In the genomic region with DNA sequence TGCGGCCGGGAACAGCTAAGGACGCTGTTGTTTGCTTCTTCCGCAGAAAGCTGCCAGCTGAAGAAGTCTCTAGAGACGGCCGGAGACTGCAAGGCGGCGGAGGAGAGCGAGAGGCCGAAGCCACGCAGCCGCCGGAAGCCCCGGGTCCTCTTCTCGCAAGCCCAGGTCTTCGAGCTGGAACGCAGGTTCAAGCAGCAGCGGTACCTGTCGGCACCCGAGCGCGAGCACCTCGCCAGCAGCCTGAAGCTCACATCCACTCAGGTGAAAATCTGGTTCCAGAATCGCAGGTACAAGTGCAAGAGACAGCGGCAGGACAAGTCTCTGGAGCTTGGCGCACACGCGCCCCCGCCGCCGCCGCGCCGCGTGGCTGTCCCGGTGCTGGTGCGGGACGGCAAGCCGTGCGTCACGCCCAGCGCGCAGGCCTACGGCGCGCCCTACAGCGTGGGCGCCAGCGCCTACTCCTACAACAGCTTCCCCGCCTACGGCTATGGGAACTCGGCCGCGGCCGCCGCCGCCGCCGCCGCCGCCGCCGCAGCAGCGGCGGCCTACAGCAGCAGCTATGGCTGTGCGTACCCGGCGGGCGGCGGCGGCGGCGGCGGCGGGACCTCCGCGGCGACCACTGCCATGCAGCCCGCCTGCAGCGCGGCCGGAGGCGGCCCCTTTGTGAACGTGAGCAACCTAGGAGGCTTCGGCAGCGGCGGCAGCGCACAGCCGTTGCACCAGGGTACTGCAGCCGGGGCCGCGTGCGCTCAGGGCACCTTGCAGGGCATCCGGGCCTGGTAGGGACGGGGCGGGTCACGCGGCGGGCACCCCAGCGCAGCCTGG, we compare ENCODE assay signal across 8 cellular contexts. TPM values are rescaled to one million over a fixed set of nuclear protein-coding genes. Genes with fewer than 3 reads are reported as not detected.
DNase-seq lines count a peak whose midpoint lies in the region; ATAC-seq and TF ChIP-seq lines count a peak whose summit lies in the region.

No MANE protein-coding gene starts in this region.

- H3K79me2 ChIP-seq in PC-3 (ENCODE audit: low read length): no peaks in the 10 kb centered on the region

- TF ChIP-seq CTCF in PC-3 (conservative IDR thresholded peaks at IDR 0.05; ENCODE audit: low read depth, low read length): no peak
- TF ChIP-seq CTCF in fibroblast of mammary gland (conservative IDR thresholded peaks at IDR 0.05; ENCODE audit: control insufficient read depth, insufficient read depth, low read depth, low read length): no peak
- TF ChIP-seq CTCF in psoas muscle (IDR thresholded peaks at IDR 0.05): no peak

- no peaks in the 10 kb centered on the region for H3K9me2 ChIP-seq in PC-3 (replicated peaks; ENCODE audit: low read length)

- ATAC-seq in PC-3: peak; percentile 70
- ATAC-seq in psoas muscle: peak; percentile 28 to 62 (median 60)
- ATAC-seq in HG03097 (IDR thresholded peaks at IDR 0.05; ENCODE audit: low FRiP score, unreplicated experiment): no peak

- H3K27ac ChIP-seq in PC-3 (ENCODE audit: low read length) (no peak overlapping the region), psoas muscle (no peak overlapping the region)

- H3K4me1 ChIP-seq in PC-3 (ENCODE audit: insufficient read depth, low read length) (0 out of 2 replicates have a peak, but pooled peaks cover 5% of the 10 kb centered on the region), psoas muscle (peaks cover 29% of the 10 kb centered on the region)

- no TSS peak for BruUV-seq in PC-3 (replicated peaks; lab: Mats Ljungman, UMichigan)

- CTCF ChIA-PET in PC-3 (lab: Charles Lee): no interaction called here

- H3K27me3 ChIP-seq in PC-3 (ENCODE audit: low read length) (peaks cover 57% of the 10 kb centered on the region), psoas muscle (ENCODE audit: insufficient read depth in 3 of 3, low read length in 2 of 3) (peaks cover 2 to 100% (median 81%) of the 10 kb centered on the region in 3 donors)

- H3K4me3 ChIP-seq in PC-3 (ENCODE audit: low read length): peak overlapping the region; percentile 68
- no peak overlapping the region for H3K4me3 ChIP-seq in fibroblast of mammary gland (ENCODE audit: control insufficient read depth, low read depth, low read length)
- H3K4me3 ChIP-seq in psoas muscle: peak overlapping the region; percentile 60

- H3K36me3 ChIP-seq in PC-3 (ENCODE audit: low read depth, low read length) (no peaks in the 10 kb centered on the region), psoas muscle (ENCODE audit: insufficient read depth in 1 of 2, low read depth in 1 of 2) (no peaks in the 10 kb centered on the region)

- POLR2A ChIA-PET in PC-3 (lab: Charles Lee; ENCODE audit: unreplicated experiment): no interaction called here

- 1 to 2% (median 2%) methylated on average over 48 to 100 of the region's 100 CpGs for WGBS in psoas muscle, 3 donors

- intact Hi-C loops in PC-3 (cut with micrococcal nuclease) (no loop called here), psoas muscle (cut with DNase I) (no loop called here)

- H3K9me3 ChIP-seq in PC-3 (ENCODE audit: low read length): no peaks in the 10 kb centered on the region
- no peaks in the 10 kb centered on the region for H3K9me3 ChIP-seq in psoas muscle

- DNase-seq in EL (peak; percentile 53), PC-3 (peak; percentile 52), fibroblast of mammary gland (ENCODE audit: low read depth) (peak; percentile 25), psoas muscle (no peak), NCI-H2107 (lab: John Stamatoyannopoulos, UW) (no peak), dedifferentiated amniotic fluid mesenchymal stem cell (ENCODE audit: extremely low spot score) (no peak), HT-29 (ENCODE audit: low spot score) (no peak)

- H3K4me2 ChIP-seq in PC-3 (ENCODE audit: low read length): peak overlapping the region; percentile 90

- no peak overlapping the region for H3K9ac ChIP-seq in PC-3 (ENCODE audit: low read length)

- H2AFZ ChIP-seq in PC-3 (ENCODE audit: low read length): peak overlapping the region; percentile 75

- H3F3A ChIP-seq in PC-3 (ENCODE audit: low read length, unreplicated experiment): no peaks in the 10 kb centered on the region

- H4K20me1 ChIP-seq in PC-3 (ENCODE audit: low read length): no peaks in the 10 kb centered on the region

RNA-seq across cellular contexts. Expression of a gene that starts 2.4 kb away (rescaled TPM):
- total RNA-seq in PC-3 (2014; rRNA removed) (0.07 TPM in 1 of 2 replicates, not detected in the other), psoas muscle (not detected)
- polyA plus RNA-seq in psoas muscle: not detected
- not detected in 2 replicates for total RNA-seq in HT-29 (2014; rRNA removed; shearing (Covaris generic))

Comparison
In these comparisons a context has a peak if more than half of its experiments do, and no peak if none do; other contexts are left out.
1. DNase-seq: peak in EL (single experiment), PC-3 (single experiment) and fibroblast of mammary gland (single experiment); none in psoas muscle (0 of 2), NCI-H2107 (single experiment), dedifferentiated amniotic fluid mesenchymal stem cell (single experiment) and HT-29 (single experiment).